22 cellular contexts compared by ENCODE assay signal in the genomic region with DNA sequence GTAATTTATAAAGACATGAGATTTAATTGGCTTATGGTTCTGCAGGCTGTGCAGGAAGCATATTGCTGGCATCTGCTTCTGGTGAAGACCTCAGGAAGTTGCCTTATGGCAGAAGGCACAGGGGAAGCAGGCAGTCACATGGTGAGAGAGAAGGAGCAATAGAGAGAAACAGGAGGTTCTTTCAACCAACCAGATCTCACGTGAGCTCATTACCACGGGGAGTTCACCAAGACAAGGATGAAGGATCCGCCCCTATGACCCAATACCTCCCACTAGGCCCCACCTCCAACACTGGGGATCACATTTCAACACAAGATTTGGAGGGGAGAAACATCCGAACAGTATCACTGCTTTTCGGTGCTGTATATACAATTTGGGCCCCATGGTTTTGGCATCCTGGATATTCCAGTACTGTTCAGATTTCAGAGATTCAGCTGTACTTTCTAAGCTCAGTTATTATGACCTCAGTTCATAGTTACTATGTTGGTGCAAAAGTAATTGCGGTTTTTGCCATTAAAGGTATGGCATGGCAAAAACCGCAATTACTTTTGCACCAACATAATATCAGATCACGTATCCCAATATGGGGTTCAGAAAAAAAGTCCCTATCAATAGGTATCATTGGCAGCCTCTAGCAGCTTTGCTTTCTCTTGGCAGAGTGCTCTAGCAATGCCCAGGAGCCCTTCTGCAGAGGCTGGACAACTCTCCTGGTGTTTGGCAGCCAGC.
DNase-seq lines count a peak whose midpoint lies in the region; ATAC-seq and TF ChIP-seq lines count a peak whose summit lies in the region.
"Had no signal": no experiment of that assay in that cellular context is flagged by ENCODE, and none has a peak within 500 bp of the region (broad histone marks: within the 10 kb centered on the region; RNA-seq: fewer than 3 reads in every experiment).

No MANE protein-coding gene starts in this region.

- H3K27me3 Mint-ChIP-seq in activated CD8-positive, alpha-beta memory T cell treated with anti-CD3 and anti-CD28 coated beads, Interleukin-2, amount 10 ng/mL, durations not matched to agents 7 days and 5 days = no peaks in the 10 kb centered on the region
- H3K27me3 Mint-ChIP-seq: activated CD4-positive, alpha-beta memory T cell treated with anti-CD3 and anti-CD28 coated beads for 36 hours; activated naive CD8-positive, alpha-beta T cell had no signal

- H3K4me2 ChIP-seq in osteoblast (ENCODE audit: insufficient read depth, low read length) = no peak overlapping the region
- H3K4me2 ChIP-seq: neural progenitor cell had no signal

- H3K27ac ChIP-seq in SJCRH30 (no peak overlapping the region), osteoblast (ENCODE audit: low read depth, low read length) (no peak overlapping the region)
- H3K27ac ChIP-seq: coronary artery, neural progenitor cell, spleen had no signal

- H3K27me3 ChIP-seq in SJCRH30 = no peaks in the 10 kb centered on the region
- H3K27me3 ChIP-seq in osteoblast (ENCODE audit: insufficient read depth, low read length) = peaks cover 4% of the 10 kb centered on the region
- H3K27me3 ChIP-seq: neural progenitor cell, spleen had no signal

- CTCF ChIA-PET in activated CD8-positive, alpha-beta memory T cell treated with anti-CD3 and anti-CD28 coated beads, Interleukin-2, amount 10 ng/mL, durations not matched to agents 7 days and 5 days (lab: Charles Lee) = interaction anchor here (1.2 to 2.9 kb wide), 2 partner anchors 17 to 272 kb away, joined by 3 to 8 read pairs; no protein-coding TSS in a partner anchor

- H3K4me1 ChIP-seq in SJCRH30 = peaks cover 30% of the 10 kb centered on the region
- H3K4me1 ChIP-seq in osteoblast (ENCODE audit: insufficient read depth, low read length) = no peaks in the 10 kb centered on the region
- H3K4me1 ChIP-seq: spleen had no signal

- no peak for ATAC-seq in activated CD8-positive, alpha-beta memory T cell treated with anti-CD3 and anti-CD28 coated beads, Interleukin-2, amount 10 ng/mL, durations not matched to agents 7 days and 5 days
- ATAC-seq: left lobe of liver had no signal

- no peaks in the 10 kb centered on the region for H3K79me2 ChIP-seq in osteoblast (ENCODE audit: insufficient read depth, low read length)

- H2AFZ ChIP-seq in osteoblast (ENCODE audit: low read length) = no peak overlapping the region
- H2AFZ ChIP-seq: neural progenitor cell had no signal

- TF ChIP-seq CTCF in osteoblast (IDR thresholded peaks at IDR 0.05; ENCODE audit: extremely low read depth, low read depth, low read length) = no peak

- H4K20me1 ChIP-seq in osteoblast (ENCODE audit: insufficient read depth, low read length) = no peaks in the 10 kb centered on the region

- no peaks in the 10 kb centered on the region for H3K9me3 Mint-ChIP-seq in activated CD8-positive, alpha-beta memory T cell treated with anti-CD3 and anti-CD28 coated beads, Interleukin-2, amount 10 ng/mL, durations not matched to agents 7 days and 5 days (ENCODE audit: low read depth)
- H3K9me3 Mint-ChIP-seq: activated CD4-positive, alpha-beta memory T cell treated with anti-CD3 and anti-CD28 coated beads for 36 hours; brain; neural progenitor cell had no signal

- H3K4me3 ChIP-seq in SJCRH30 (no peak overlapping the region), osteoblast (ENCODE audit: insufficient read depth, low read length) (no peak overlapping the region)
- H3K4me3 ChIP-seq: coronary artery, HAP-1, neural progenitor cell, spleen had no signal

- H3K36me3 Mint-ChIP-seq in activated CD8-positive, alpha-beta memory T cell treated with anti-CD3 and anti-CD28 coated beads, Interleukin-2, amount 10 ng/mL, durations not matched to agents 7 days and 5 days = peaks cover 4% of the 10 kb centered on the region
- H3K36me3 Mint-ChIP-seq: brain had no signal

- H3K4me3 Mint-ChIP-seq in activated CD8-positive, alpha-beta memory T cell treated with anti-CD3 and anti-CD28 coated beads, Interleukin-2, amount 10 ng/mL, durations not matched to agents 7 days and 5 days = no peak overlapping the region
- H3K4me3 Mint-ChIP-seq: activated CD4-positive, alpha-beta memory T cell treated with anti-CD3 and anti-CD28 coated beads for 36 hours; activated naive CD8-positive, alpha-beta T cell; brain; neural progenitor cell had no signal

- H3K4me1 Mint-ChIP-seq in activated CD8-positive, alpha-beta memory T cell treated with anti-CD3 and anti-CD28 coated beads, Interleukin-2, amount 10 ng/mL, durations not matched to agents 7 days and 5 days = peaks cover 23% of the 10 kb centered on the region

- H3K36me3 ChIP-seq in SJCRH30 (no peaks in the 10 kb centered on the region), osteoblast (ENCODE audit: insufficient read depth, low read length) (no peaks in the 10 kb centered on the region)
- H3K36me3 ChIP-seq: HAP-1, neural progenitor cell had no signal

- no peak overlapping the region for H3K27ac Mint-ChIP-seq in activated CD8-positive, alpha-beta memory T cell treated with anti-CD3 and anti-CD28 coated beads, Interleukin-2, amount 10 ng/mL, durations not matched to agents 7 days and 5 days
- H3K27ac Mint-ChIP-seq: activated CD4-positive, alpha-beta memory T cell treated with anti-CD3 and anti-CD28 coated beads for 36 hours; activated naive CD8-positive, alpha-beta T cell; brain; neural progenitor cell had no signal

- no peaks in the 10 kb centered on the region for H3K9me3 ChIP-seq in SJCRH30 (replicated peaks)
- no peaks in the 10 kb centered on the region for H3K9me3 ChIP-seq in osteoblast (ENCODE audit: low read depth, low read length)
- H3K9me3 ChIP-seq: HAP-1, spleen had no signal

- DNase-seq in GF-D8 (lab: John Stamatoyannopoulos, UW) (peak; percentile 64), LHCN-M2 (ENCODE audit: low read depth) (peak; percentile 11), SJCRH30 (peak; percentile 56 to 72), iPS DF 19.7 (ENCODE audit: low read depth, low spot score) (peak; percentile 75), osteoblast (ENCODE audit: insufficient read length, low spot score, missing footprints) (no peak), AG08395 (ENCODE audit: low spot score) (no peak), COLO668 (lab: John Stamatoyannopoulos, UW; ENCODE audit: unreplicated experiment) (no peak)
- DNase-seq in activated CD8-positive, alpha-beta memory T cell treated with anti-CD3 and anti-CD28 coated beads, Interleukin-2, amount 10 ng/mL, durations not matched to agents 7 days and 5 days = no peak
- DNase-seq: activated CD4-positive, alpha-beta memory T cell treated with anti-CD3 and anti-CD28 coated beads for 36 hours; activated T-cell treated with anti-CD3 and anti-CD28 coated beads, Interleukin-2, amount 50 U/mL, for 48 hours; AML-193; hypothalamus; NCI-H1417 treated with DMSO at 0.1 percent for 48 hours; Right ventricle myocardium superior; spleen; stimulated activated CD8-positive, alpha-beta memory T cell treated with anti-CD3 and anti-CD28 coated beads, Interleukin-4, amount 100 ng/mL, for 48 hours had no signal

Comparison
In these comparisons a context has a peak if more than half of its experiments do, and no peak if none do; other contexts are left out.
1. DNase-seq: peak in GF-D8 (single experiment), LHCN-M2 (single experiment), SJCRH30 (2 of 2) and iPS DF 19.7 (single experiment); none in osteoblast (single experiment), activated CD8-positive, alpha-beta memory T cell treated with anti-CD3 and anti-CD28 coated beads, Interleukin-2, amount 10 ng/mL, durations not matched to agents 7 days and 5 days (single experiment), AG08395 (single experiment) and COLO668 (single experiment).